Comparison of ENCODE assay signal across 1 cellular context in the genomic region with DNA sequence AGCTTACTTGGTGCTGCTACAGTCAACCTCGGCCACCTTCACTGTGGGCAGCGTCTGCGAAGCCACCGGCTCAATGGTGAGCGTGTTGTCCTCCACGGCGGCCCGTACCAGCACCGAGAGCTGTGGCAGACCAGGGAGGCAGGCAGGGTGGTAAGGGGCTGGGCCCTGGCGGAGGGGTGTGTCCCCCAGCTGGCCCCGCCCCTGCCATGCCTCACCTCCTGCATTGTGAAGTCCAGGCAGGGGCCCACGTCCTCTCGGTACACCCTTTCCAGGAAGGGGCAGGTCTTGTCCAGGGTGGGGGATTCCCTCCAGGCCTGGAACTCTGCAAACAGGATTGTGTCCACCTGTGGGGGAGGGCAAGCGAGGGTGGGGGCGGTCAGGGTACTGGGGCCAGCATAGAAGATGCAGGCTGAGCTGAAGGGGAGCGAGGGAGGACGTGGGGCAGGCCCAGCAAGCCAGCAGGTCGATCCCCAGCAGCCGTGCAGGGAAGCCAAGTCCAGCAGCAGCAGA.
TF ChIP-seq lines count a peak whose summit lies in the region.

No MANE protein-coding gene starts in this region.

TF ChIP-seq in HepG2, 621 proteins besides CTCF, POLR2A, EP300 and RAD21 (continued from another document and continues in another):
- TF ChIP-seq, protein P1, sequence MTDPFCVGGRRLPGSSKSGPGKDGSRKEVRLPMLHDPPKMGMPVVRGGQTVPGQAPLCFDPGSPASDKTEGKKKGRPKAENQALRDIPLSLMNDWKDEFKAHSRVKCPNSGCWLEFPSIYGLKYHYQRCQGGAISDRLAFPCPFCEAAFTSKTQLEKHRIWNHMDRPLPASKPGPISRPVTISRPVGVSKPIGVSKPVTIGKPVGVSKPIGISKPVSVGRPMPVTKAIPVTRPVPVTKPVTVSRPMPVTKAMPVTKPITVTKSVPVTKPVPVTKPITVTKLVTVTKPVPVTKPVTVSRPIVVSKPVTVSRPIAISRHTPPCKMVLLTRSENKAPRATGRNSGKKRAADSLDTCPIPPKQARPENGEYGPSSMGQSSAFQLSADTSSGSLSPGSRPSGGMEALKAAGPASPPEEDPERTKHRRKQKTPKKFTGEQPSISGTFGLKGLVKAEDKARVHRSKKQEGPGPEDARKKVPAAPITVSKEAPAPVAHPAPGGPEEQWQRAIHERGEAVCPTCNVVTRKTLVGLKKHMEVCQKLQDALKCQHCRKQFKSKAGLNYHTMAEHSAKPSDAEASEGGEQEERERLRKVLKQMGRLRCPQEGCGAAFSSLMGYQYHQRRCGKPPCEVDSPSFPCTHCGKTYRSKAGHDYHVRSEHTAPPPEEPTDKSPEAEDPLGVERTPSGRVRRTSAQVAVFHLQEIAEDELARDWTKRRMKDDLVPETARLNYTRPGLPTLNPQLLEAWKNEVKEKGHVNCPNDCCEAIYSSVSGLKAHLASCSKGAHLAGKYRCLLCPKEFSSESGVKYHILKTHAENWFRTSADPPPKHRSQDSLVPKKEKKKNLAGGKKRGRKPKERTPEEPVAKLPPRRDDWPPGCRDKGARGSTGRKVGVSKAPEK (CRISPR knock-in tag; IDR thresholded peaks at IDR 0.05; ENCODE audit: borderline replicate concordance) = no peak
- TF ChIP-seq, protein P2, sequence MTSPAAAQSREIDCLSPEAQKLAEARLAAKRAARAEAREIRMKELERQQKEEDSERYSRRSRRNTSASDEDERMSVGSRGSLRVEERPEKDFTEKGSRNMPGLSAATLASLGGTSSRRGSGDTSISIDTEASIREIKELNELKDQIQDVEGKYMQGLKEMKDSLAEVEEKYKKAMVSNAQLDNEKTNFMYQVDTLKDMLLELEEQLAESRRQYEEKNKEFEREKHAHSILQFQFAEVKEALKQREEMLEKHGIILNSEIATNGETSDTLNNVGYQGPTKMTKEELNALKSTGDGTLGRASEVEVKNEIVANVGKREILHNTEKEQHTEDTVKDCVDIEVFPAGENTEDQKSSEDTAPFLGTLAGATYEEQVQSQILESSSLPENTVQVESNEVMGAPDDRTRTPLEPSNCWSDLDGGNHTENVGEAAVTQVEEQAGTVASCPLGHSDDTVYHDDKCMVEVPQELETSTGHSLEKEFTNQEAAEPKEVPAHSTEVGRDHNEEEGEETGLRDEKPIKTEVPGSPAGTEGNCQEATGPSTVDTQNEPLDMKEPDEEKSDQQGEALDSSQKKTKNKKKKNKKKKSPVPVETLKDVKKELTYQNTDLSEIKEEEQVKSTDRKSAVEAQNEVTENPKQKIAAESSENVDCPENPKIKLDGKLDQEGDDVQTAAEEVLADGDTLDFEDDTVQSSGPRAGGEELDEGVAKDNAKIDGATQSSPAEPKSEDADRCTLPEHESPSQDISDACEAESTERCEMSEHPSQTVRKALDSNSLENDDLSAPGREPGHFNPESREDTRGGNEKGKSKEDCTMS (CRISPR knock-in tag; conservative IDR thresholded peaks at IDR 0.05) = no peak
- TF ChIP-seq DNMT1 (CRISPR knock-in tag; IDR thresholded peaks at IDR 0.05) (no peak), ELF3 (CRISPR knock-in tag; IDR thresholded peaks at IDR 0.05) (no peak; the same call in 1 of the 2 replicates), ZNF232 (CRISPR knock-in tag; IDR thresholded peaks at IDR 0.05; ENCODE audit: borderline replicate concordance) (no peak), MLLT10 (CRISPR knock-in tag; IDR thresholded peaks at IDR 0.05) (no peak), MED1 (CRISPR knock-in tag; IDR thresholded peaks at IDR 0.05) (peak; percentile 25; the same call in 1 of the 2 replicates), ZSCAN9 (CRISPR knock-in tag; IDR thresholded peaks at IDR 0.05; ENCODE audit: borderline replicate concordance) (no peak), HNRNPLL (IDR thresholded peaks at IDR 0.05; ENCODE audit: low read depth, low read length, poor library complexity, severe bottlenecking) (peak; percentile 11), FOXC1 (CRISPR knock-in tag; IDR thresholded peaks at IDR 0.05; ENCODE audit: borderline replicate concordance) (no peak), ZNF546 (CRISPR knock-in tag; conservative IDR thresholded peaks at IDR 0.05) (no peak), U2AF2 (IDR thresholded peaks at IDR 0.05; ENCODE audit: low read depth, low read length) (no peak), ZNF20 (CRISPR knock-in tag; IDR thresholded peaks at IDR 0.05) (no peak), SIX1 (CRISPR knock-in tag; IDR thresholded peaks at IDR 0.05; ENCODE audit: borderline replicate concordance) (no peak), ZNF326 (CRISPR knock-in tag; IDR thresholded peaks at IDR 0.05; ENCODE audit: borderline replicate concordance) (no peak), ZFP41 (CRISPR knock-in tag; IDR thresholded peaks at IDR 0.05; ENCODE audit: borderline replicate concordance) (no peak), ZC3H13 (CRISPR knock-in tag; IDR thresholded peaks at IDR 0.05) (no peak), ARNTL (CRISPR knock-in tag; IDR thresholded peaks at IDR 0.05) (no peak; the same call in 1 of the 2 replicates), FOXA3 (CRISPR knock-in tag; IDR thresholded peaks at IDR 0.05) (no peak), KMT2A (CRISPR knock-in tag; IDR thresholded peaks at IDR 0.05) (no peak), ZMYM2 (CRISPR knock-in tag; IDR thresholded peaks at IDR 0.05) (no peak), YEATS2 (CRISPR knock-in tag; IDR thresholded peaks at IDR 0.05; ENCODE audit: borderline replicate concordance) (peak; percentile 35; the same call in 1 of the 2 replicates), STAG1 (CRISPR knock-in tag; IDR thresholded peaks at IDR 0.05) (no peak; the same call in 1 of the 2 replicates), CCAR2 (optimal IDR thresholded peaks at IDR 0.05; ENCODE audit: low read depth, low read length) (no peak), ZMYM3 (CRISPR knock-in tag; IDR thresholded peaks at IDR 0.05) (no peak), GABPB1 (CRISPR knock-in tag; IDR thresholded peaks at IDR 0.05) (peak; percentile 50; the same call in 1 of the 2 replicates), ZNF660 (CRISPR knock-in tag; IDR thresholded peaks at IDR 0.05; ENCODE audit: borderline replicate concordance, low read depth) (no peak), ZSCAN20 (CRISPR knock-in tag; IDR thresholded peaks at IDR 0.05; ENCODE audit: borderline replicate concordance) (no peak), ZNF709 (CRISPR knock-in tag; IDR thresholded peaks at IDR 0.05) (no peak), SAP130 (CRISPR knock-in tag; IDR thresholded peaks at IDR 0.05; ENCODE audit: low read depth) (peak; percentile 73; the same call in 1 of the 2 replicates), JUNB (CRISPR knock-in tag; IDR thresholded peaks at IDR 0.05; ENCODE audit: borderline replicate concordance) (no peak)
- TF ChIP-seq, protein P3, sequence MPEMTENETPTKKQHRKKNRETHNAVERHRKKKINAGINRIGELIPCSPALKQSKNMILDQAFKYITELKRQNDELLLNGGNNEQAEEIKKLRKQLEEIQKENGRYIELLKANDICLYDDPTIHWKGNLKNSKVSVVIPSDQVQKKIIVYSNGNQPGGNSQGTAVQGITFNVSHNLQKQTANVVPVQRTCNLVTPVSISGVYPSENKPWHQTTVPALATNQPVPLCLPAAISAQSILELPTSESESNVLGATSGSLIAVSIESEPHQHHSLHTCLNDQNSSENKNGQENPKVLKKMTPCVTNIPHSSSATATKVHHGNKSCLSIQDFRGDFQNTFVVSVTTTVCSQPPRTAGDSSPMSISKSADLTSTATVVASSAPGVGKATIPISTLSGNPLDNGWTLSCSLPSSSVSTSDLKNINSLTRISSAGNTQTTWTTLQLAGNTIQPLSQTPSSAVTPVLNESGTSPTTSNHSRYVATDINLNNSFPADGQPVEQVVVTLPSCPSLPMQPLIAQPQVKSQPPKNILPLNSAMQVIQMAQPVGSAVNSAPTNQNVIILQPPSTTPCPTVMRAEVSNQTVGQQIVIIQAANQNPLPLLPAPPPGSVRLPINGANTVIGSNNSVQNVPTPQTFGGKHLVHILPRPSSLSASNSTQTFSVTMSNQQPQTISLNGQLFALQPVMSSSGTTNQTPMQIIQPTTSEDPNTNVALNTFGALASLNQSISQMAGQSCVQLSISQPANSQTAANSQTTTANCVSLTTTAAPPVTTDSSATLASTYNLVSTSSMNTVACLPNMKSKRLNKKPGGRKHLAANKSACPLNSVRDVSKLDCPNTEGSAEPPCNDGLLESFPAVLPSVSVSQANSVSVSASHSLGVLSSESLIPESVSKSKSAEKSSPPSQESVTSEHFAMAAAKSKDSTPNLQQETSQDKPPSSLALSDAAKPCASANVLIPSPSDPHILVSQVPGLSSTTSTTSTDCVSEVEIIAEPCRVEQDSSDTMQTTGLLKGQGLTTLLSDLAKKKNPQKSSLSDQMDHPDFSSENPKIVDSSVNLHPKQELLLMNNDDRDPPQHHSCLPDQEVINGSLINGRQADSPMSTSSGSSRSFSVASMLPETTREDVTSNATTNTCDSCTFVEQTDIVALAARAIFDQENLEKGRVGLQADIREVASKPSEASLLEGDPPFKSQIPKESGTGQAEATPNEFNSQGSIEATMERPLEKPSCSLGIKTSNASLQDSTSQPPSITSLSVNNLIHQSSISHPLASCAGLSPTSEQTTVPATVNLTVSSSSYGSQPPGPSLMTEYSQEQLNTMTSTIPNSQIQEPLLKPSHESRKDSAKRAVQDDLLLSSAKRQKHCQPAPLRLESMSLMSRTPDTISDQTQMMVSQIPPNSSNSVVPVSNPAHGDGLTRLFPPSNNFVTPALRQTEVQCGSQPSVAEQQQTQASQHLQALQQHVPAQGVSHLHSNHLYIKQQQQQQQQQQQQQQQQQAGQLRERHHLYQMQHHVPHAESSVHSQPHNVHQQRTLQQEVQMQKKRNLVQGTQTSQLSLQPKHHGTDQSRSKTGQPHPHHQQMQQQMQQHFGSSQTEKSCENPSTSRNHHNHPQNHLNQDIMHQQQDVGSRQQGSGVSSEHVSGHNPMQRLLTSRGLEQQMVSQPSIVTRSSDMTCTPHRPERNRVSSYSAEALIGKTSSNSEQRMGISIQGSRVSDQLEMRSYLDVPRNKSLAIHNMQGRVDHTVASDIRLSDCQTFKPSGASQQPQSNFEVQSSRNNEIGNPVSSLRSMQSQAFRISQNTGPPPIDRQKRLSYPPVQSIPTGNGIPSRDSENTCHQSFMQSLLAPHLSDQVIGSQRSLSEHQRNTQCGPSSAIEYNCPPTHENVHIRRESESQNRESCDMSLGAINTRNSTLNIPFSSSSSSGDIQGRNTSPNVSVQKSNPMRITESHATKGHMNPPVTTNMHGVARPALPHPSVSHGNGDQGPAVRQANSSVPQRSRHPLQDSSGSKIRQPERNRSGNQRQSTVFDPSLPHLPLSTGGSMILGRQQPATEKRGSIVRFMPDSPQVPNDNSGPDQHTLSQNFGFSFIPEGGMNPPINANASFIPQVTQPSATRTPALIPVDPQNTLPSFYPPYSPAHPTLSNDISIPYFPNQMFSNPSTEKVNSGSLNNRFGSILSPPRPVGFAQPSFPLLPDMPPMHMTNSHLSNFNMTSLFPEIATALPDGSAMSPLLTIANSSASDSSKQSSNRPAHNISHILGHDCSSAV (CRISPR knock-in tag; IDR thresholded peaks at IDR 0.05; ENCODE audit: borderline replicate concordance) = no peak
- TF ChIP-seq, protein P4, sequence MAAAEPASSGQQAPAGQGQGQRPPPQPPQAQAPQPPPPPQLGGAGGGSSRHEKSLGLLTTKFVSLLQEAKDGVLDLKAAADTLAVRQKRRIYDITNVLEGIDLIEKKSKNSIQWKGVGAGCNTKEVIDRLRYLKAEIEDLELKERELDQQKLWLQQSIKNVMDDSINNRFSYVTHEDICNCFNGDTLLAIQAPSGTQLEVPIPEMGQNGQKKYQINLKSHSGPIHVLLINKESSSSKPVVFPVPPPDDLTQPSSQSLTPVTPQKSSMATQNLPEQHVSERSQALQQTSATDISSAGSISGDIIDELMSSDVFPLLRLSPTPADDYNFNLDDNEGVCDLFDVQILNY (CRISPR knock-in tag; conservative IDR thresholded peaks at IDR 0.05) = no peak
- TF ChIP-seq, protein P5, sequence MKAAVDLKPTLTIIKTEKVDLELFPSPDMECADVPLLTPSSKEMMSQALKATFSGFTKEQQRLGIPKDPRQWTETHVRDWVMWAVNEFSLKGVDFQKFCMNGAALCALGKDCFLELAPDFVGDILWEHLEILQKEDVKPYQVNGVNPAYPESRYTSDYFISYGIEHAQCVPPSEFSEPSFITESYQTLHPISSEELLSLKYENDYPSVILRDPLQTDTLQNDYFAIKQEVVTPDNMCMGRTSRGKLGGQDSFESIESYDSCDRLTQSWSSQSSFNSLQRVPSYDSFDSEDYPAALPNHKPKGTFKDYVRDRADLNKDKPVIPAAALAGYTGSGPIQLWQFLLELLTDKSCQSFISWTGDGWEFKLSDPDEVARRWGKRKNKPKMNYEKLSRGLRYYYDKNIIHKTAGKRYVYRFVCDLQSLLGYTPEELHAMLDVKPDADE (CRISPR knock-in tag; IDR thresholded peaks at IDR 0.05) = no peak
- TF ChIP-seq, protein P6, sequence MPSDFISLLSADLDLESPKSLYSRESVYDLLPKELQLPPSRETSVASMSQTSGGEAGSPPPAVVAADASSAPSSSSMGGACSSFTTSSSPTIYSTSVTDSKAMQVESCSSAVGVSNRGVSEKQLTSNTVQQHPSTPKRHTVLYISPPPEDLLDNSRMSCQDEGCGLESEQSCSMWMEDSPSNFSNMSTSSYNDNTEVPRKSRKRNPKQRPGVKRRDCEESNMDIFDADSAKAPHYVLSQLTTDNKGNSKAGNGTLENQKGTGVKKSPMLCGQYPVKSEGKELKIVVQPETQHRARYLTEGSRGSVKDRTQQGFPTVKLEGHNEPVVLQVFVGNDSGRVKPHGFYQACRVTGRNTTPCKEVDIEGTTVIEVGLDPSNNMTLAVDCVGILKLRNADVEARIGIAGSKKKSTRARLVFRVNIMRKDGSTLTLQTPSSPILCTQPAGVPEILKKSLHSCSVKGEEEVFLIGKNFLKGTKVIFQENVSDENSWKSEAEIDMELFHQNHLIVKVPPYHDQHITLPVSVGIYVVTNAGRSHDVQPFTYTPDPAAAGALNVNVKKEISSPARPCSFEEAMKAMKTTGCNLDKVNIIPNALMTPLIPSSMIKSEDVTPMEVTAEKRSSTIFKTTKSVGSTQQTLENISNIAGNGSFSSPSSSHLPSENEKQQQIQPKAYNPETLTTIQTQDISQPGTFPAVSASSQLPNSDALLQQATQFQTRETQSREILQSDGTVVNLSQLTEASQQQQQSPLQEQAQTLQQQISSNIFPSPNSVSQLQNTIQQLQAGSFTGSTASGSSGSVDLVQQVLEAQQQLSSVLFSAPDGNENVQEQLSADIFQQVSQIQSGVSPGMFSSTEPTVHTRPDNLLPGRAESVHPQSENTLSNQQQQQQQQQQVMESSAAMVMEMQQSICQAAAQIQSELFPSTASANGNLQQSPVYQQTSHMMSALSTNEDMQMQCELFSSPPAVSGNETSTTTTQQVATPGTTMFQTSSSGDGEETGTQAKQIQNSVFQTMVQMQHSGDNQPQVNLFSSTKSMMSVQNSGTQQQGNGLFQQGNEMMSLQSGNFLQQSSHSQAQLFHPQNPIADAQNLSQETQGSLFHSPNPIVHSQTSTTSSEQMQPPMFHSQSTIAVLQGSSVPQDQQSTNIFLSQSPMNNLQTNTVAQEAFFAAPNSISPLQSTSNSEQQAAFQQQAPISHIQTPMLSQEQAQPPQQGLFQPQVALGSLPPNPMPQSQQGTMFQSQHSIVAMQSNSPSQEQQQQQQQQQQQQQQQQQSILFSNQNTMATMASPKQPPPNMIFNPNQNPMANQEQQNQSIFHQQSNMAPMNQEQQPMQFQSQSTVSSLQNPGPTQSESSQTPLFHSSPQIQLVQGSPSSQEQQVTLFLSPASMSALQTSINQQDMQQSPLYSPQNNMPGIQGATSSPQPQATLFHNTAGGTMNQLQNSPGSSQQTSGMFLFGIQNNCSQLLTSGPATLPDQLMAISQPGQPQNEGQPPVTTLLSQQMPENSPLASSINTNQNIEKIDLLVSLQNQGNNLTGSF (CRISPR knock-in tag; IDR thresholded peaks at IDR 0.05) = no peak
- TF ChIP-seq, protein P7, sequence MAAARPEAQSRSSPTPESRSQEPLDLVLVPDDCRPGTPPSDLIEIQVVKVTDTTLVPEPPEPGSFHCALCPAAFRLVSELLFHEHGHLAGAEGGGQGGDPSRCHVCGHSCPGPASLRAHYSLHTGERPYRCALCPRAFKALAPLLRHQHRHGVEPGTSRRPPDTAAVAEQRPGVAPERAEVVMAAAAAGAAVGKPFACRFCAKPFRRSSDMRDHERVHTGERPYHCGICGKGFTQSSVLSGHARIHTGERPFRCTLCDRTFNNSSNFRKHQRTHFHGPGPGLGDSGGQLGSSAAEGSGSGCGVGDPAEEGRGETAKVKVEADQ (CRISPR knock-in tag; IDR thresholded peaks at IDR 0.05; ENCODE audit: borderline replicate concordance) = no peak
